ENCODE assay signal across 25 cellular contexts in the genomic region with DNA sequence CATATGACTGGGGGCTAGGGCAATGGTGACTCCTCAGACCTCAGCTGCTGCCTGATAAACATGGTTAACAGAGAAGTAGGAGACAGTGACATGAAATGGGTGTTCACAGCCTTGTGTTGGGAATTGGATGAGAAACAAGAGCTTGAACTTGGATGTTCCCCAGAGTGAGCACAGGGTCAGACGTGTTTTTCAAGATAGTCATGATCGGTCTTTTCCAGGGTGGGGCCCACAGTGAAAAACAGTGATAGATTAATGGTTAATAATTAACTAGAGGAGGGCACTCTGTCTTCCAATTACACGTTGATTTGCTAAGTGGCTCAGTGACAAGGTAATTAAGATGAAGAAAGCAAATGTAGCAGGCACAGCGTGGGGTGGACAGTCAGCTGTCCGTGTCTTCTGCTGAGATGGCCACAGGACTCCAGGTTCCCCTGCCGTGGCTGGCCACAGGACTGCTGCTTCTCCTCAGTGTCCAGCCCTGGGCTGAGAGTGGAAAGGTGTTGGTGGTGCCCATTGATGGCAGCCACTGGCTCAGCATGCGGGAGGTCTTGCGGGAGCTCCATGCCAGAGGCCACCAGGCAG. TPM values are rescaled to one million over a fixed set of nuclear protein-coding genes. Genes with fewer than 3 reads are reported as not detected.
"Had no signal": no experiment of that assay in that cellular context is flagged by ENCODE, and none has a peak within 500 bp of the region (broad histone marks: within the 10 kb centered on the region; RNA-seq: fewer than 3 reads in every experiment).

UGT1A3 (plus strand) TSS at position 320 of the 579 bp plus-strand sequence; CDS start at position 405, 85 bp downstream.

- FAIRE-seq: astrocyte, RCC 7860, TTC549 had no signal

- ATAC-seq: activated naive CD4-positive, alpha-beta T cell treated with anti-CD3 and anti-CD28 coated beads, Interleukin-2, amount 50 U/mL, for 72 hours; activated naive CD8-positive, alpha-beta T cell treated with anti-CD3 and anti-CD28 coated beads, Interleukin-2, amount 50 U/mL, for 24 hours; activated T-cell treated with anti-CD3 and anti-CD28 coated beads, Interleukin-2, amount 50 U/mL, for 4 hours; T-cell had no signal

- H3K27me3 ChIP-seq: cardiac muscle cell had no signal

- H3K4me1 Mint-ChIP-seq: activated B cell treated with CpG ODN at 0.5 μM for 24 hours; activated CD4-positive, alpha-beta T cell treated with anti-CD3 and anti-CD28 coated beads, Interleukin-2, amount 10 ng/mL, durations not matched to agents 7 days and 5 days; activated naive CD8-positive, alpha-beta T cell treated with anti-CD3 and anti-CD28 coated beads, Interleukin-2, amount 50 U/mL, for 24 hours; brain; T-cell had no signal

- H3K36me3 ChIP-seq: cardiac muscle cell had no signal

- DNase-seq: activated B cell treated with CpG ODN at 0.5 μM for 24 hours; activated CD4-positive, alpha-beta memory T cell treated with anti-CD3 and anti-CD28 coated beads for 36 hours; activated CD4-positive, alpha-beta T cell treated with anti-CD3 and anti-CD28 coated beads, Interleukin-2, amount 10 ng/mL, durations not matched to agents 7 days and 5 days; activated CD8-positive, alpha-beta memory T cell treated with anti-CD3 and anti-CD28 coated beads for 24 hours; activated effector memory CD4-positive, alpha-beta T cell treated with anti-CD3 and anti-CD28 coated beads, Interleukin-2, amount 50 U/mL, for 16 hours; activated naive CD4-positive, alpha-beta T cell treated with Interleukin-2 at 50 U/mL for 16 hours; activated naive CD8-positive, alpha-beta T cell treated with anti-CD3 and anti-CD28 coated beads, Interleukin-2, amount 50 U/mL, for 24 hours; activated T-cell treated with anti-CD3 and anti-CD28 coated beads, Interleukin-2, amount 50 U/mL, for 4 hours; amniotic stem cell; NCI-H1105 treated with DMSO at 0.1 percent for 48 hours; NCI-H1436 treated with DMSO at 0.1 percent for 48 hours; NCI-H187; NCI-H2081; NCI-H510A treated with DMSO at 0.1 percent for 48 hours; NCI-H69; SHP77 treated with DMSO at 0.1 percent for 48 hours; T-cell; T-helper 2 cell; T1000 had no signal

- H3K9me3 Mint-ChIP-seq: activated B cell treated with CpG ODN at 0.5 μM for 24 hours; activated CD4-positive, alpha-beta memory T cell treated with anti-CD3 and anti-CD28 coated beads for 36 hours; activated CD4-positive, alpha-beta T cell treated with anti-CD3 and anti-CD28 coated beads, Interleukin-2, amount 10 ng/mL, durations not matched to agents 7 days and 5 days; activated naive CD8-positive, alpha-beta T cell treated with anti-CD3 and anti-CD28 coated beads, Interleukin-2, amount 50 U/mL, for 24 hours; activated T-cell treated with anti-CD3 and anti-CD28 coated beads, Interleukin-2, amount 50 U/mL, for 4 hours; T-cell had no signal

- H3K4me3 ChIP-seq: cardiac muscle cell had no signal

- H3K36me3 Mint-ChIP-seq: activated CD4-positive, alpha-beta memory T cell treated with anti-CD3 and anti-CD28 coated beads for 36 hours; activated naive CD4-positive, alpha-beta T cell treated with anti-CD3 and anti-CD28 coated beads, Interleukin-2, amount 50 U/mL, for 72 hours; brain; T-cell had no signal

- H3K27ac Mint-ChIP-seq: activated B cell treated with CpG ODN at 0.5 μM for 24 hours; activated CD4-positive, alpha-beta memory T cell treated with anti-CD3 and anti-CD28 coated beads for 36 hours; activated CD4-positive, alpha-beta T cell treated with anti-CD3 and anti-CD28 coated beads, Interleukin-2, amount 10 ng/mL, durations not matched to agents 7 days and 5 days; activated naive CD4-positive, alpha-beta T cell treated with anti-CD3 and anti-CD28 coated beads, Interleukin-2, amount 50 U/mL, for 72 hours; activated naive CD8-positive, alpha-beta T cell treated with anti-CD3 and anti-CD28 coated beads, Interleukin-2, amount 50 U/mL, for 24 hours; brain; T-cell had no signal

- H3K4me3 Mint-ChIP-seq: activated B cell treated with CpG ODN at 0.5 μM for 24 hours; activated CD4-positive, alpha-beta memory T cell treated with anti-CD3 and anti-CD28 coated beads for 36 hours; activated CD4-positive, alpha-beta T cell treated with anti-CD3 and anti-CD28 coated beads, Interleukin-2, amount 10 ng/mL, durations not matched to agents 7 days and 5 days; activated naive CD8-positive, alpha-beta T cell treated with anti-CD3 and anti-CD28 coated beads, Interleukin-2, amount 50 U/mL, for 24 hours; activated T-cell treated with anti-CD3 and anti-CD28 coated beads, Interleukin-2, amount 50 U/mL, for 4 hours; brain; T-cell had no signal

- H3K27ac ChIP-seq: cardiac muscle cell had no signal

RNA-seq across cellular contexts. Expression of gene UGT1A3, which starts in this region (rescaled TPM):
- total RNA-seq: activated B cell treated with CpG ODN at 0.5 μM for 24 hours; activated CD4-positive, alpha-beta memory T cell treated with anti-CD3 and anti-CD28 coated beads for 36 hours; activated CD4-positive, alpha-beta T cell treated with anti-CD3 and anti-CD28 coated beads, Interleukin-2, amount 10 ng/mL, durations not matched to agents 7 days and 5 days; activated naive CD4-positive, alpha-beta T cell treated with anti-CD3 and anti-CD28 coated beads, Interleukin-2, amount 50 U/mL, for 72 hours; activated T-cell treated with anti-CD3 and anti-CD28 coated beads, Interleukin-2, amount 50 U/mL, for 4 hours; astrocyte; cardiac muscle cell; T-cell had no signal
- polyA plus RNA-seq: cardiac muscle cell had no signal
